8 cellular contexts compared by ENCODE assay signal in genomic region chr6:149749594-149750135, GRCh38. TPM values are rescaled to one million over a fixed set of nuclear protein-coding genes. Genes with fewer than 3 reads are reported as not detected.
DNase-seq lines count a peak whose midpoint lies in the region; ATAC-seq and TF ChIP-seq lines count a peak whose summit lies in the region.

Gene PCMT1, plus strand, starts transcription at chr6:149749741. Its CDS starts 161 bp downstream, at chr6:149749902.

- peak within 1 kb of the TSS; percentile 97 to 99 for H3K9ac ChIP-seq in mucosa of rectum (ENCODE audit: low read depth in 1 of 2, low read length in 2 of 2)

- no peaks in the 10 kb centered on the region for H3K36me3 ChIP-seq in mucosa of rectum (ENCODE audit: control insufficient read depth in 2 of 2, insufficient read depth in 2 of 2, low read length in 2 of 2)

- peak within 1 kb of the TSS; percentile 86 to 93 for H3K27ac ChIP-seq in mucosa of rectum (ENCODE audit: low read depth in 2 of 2, low read length in 2 of 2)

- TF ChIP-seq CTCF in epithelial cell of proximal tubule (conservative IDR thresholded peaks at IDR 0.05; ENCODE audit: low read depth, low read length) = no peak

- H3K27me3 ChIP-seq in mucosa of rectum (ENCODE audit: control insufficient read depth in 2 of 2, insufficient read depth in 2 of 2, low read length in 2 of 2) = no peaks in the 10 kb centered on the region

- peak; percentile 81 for ATAC-seq in GM21528 (IDR thresholded peaks at IDR 0.05; ENCODE audit: low FRiP score, unreplicated experiment)

- peak within 1 kb of the TSS; percentile 100 for H3K4me3 ChIP-seq in epithelial cell of proximal tubule (ENCODE audit: low read depth, low read length)
- H3K4me3 ChIP-seq in mucosa of rectum (ENCODE audit: low read length in 2 of 2) = peak within 1 kb of the TSS; percentile 95 to 97

- H3K4me1 ChIP-seq in mucosa of rectum (ENCODE audit: control insufficient read depth in 2 of 2, insufficient read depth in 2 of 2, low read length in 2 of 2) = peaks cover 18 to 19% of the 10 kb centered on the region in 2 donors

- H3K9me3 ChIP-seq in mucosa of rectum (ENCODE audit: control insufficient read depth in 2 of 2, low read length in 2 of 2) = no peaks in the 10 kb centered on the region

- DNase-seq in DMS114 treated with DMSO at 0.1 percent for 48 hours (lab: John Stamatoyannopoulos, UW; ENCODE audit: unreplicated experiment) = peak; percentile 46
- peak; percentile 84 for DNase-seq in HuH-7.5 (ENCODE audit: low spot score)
- peak; percentile 98 for DNase-seq in OCI-M1 (lab: John Stamatoyannopoulos, UW)
- peak; percentile 94 for DNase-seq in activated T-cell treated with anti-CD3 and anti-CD28 coated beads for 48 hours (ENCODE audit: low read depth)
- no peak for DNase-seq in epithelial cell of proximal tubule (ENCODE audit: low read depth)
- DNase-seq in stimulated activated CD8-positive, alpha-beta memory T cell treated with anti-CD3 and anti-CD28 coated beads, Interleukin-4, amount 100 ng/mL, for 48 hours = peak; percentile 91

RNA-seq across cellular contexts. Expression of gene PCMT1, which starts in this region (rescaled TPM):
- total RNA-seq in epithelial cell of proximal tubule = 110 and 162 TPM in 2 replicates
